In the genomic region with DNA sequence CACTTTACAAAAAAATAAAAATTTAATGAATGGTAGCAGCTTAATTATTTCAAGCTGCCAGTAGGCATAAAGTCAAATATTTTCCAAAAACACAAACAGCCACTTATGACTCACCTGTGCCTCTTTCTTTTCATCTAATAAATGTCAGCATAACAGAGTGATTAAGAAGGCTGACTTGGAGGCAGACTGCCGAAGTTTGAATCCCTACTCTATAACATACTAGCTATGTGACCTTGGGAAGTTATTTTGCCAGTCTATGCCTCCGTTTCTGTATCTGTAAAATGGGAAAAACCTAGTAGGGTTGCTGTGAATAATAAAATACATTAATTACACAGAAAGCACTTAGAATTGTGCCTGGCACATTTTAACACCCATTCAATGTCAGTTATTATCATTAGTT, we compare ENCODE assay signal across 25 cellular contexts. TPM values are rescaled to one million over a fixed set of nuclear protein-coding genes. Genes with fewer than 3 reads are reported as not detected.
DNase-seq lines count a peak whose midpoint lies in the region; ATAC-seq and TF ChIP-seq lines count a peak whose summit lies in the region.
"Had no signal": no experiment of that assay in that cellular context is flagged by ENCODE, and none has a peak within 500 bp of the region (broad histone marks: within the 10 kb centered on the region; RNA-seq: fewer than 3 reads in every experiment).

No MANE protein-coding gene starts in this region.

- H3K79me1 ChIP-seq in mesenchymal stem cell (replicated peaks; ENCODE audit: low read length, poor library complexity, severe bottlenecking) = peaks cover 4% of the 10 kb centered on the region

- H3K4me1 ChIP-seq in endocrine pancreas (ENCODE audit: control insufficient read depth, insufficient read depth, low read length) (peaks cover 28% of the 10 kb centered on the region), mesenchymal stem cell (ENCODE audit: control insufficient read depth, insufficient read depth, low read depth, low read length) (peaks cover 2% of the 10 kb centered on the region), gastrocnemius medialis (peaks cover 4% of the 10 kb centered on the region in 2 donors), smooth muscle cell (ENCODE audit: low read depth) (no peaks in the 10 kb centered on the region)

- no peak overlapping the region for H3K4ac ChIP-seq in mesenchymal stem cell (ENCODE audit: low read depth in 1 of 2, low read length in 2 of 2)

- H3K27ac ChIP-seq in mesenchymal stem cell (ENCODE audit: low read length, poor library complexity, severe bottlenecking) (peak overlapping the region; percentile 86), gastrocnemius medialis (no peak overlapping the region), smooth muscle cell (ENCODE audit: low read depth) (no peak overlapping the region)
- H3K27ac ChIP-seq: brain microvascular endothelial cell, dorsolateral prefrontal cortex, SJSA1 had no signal

- TF ChIP-seq CTCF in gastrocnemius medialis (IDR thresholded peaks at IDR 0.05 in 4 of 5, conservative IDR thresholded peaks at IDR 0.05 in 1 of 5) (no peak), smooth muscle cell (IDR thresholded peaks at IDR 0.05; ENCODE audit: borderline replicate concordance, insufficient read depth, poor library complexity, severe bottlenecking) (no peak)

- H2BK120ac ChIP-seq in mesenchymal stem cell (ENCODE audit: low read depth, low read length) = no peak overlapping the region

- H3K79me2 ChIP-seq in smooth muscle cell (ENCODE audit: low read depth) = peaks cover 3% of the 10 kb centered on the region

- H2BK5ac ChIP-seq in mesenchymal stem cell (ENCODE audit: low read depth, low read length, poor library complexity, severe bottlenecking) = no peak overlapping the region

- H3K36me3 ChIP-seq in endocrine pancreas (ENCODE audit: control insufficient read depth, insufficient read depth, low read length) (no peaks in the 10 kb centered on the region), mesenchymal stem cell (ENCODE audit: control insufficient read depth in 1 of 2, insufficient read depth in 2 of 2, low read depth in 1 of 2, low read length in 2 of 2) (no peaks in the 10 kb centered on the region), gastrocnemius medialis (no peaks in the 10 kb centered on the region), smooth muscle cell (ENCODE audit: low read depth) (no peaks in the 10 kb centered on the region)
- H3K36me3 ChIP-seq: brain microvascular endothelial cell, SJSA1 had no signal

- ATAC-seq in gastrocnemius medialis = no peak
- ATAC-seq in GM19035 (IDR thresholded peaks at IDR 0.05; ENCODE audit: unreplicated experiment) = no peak
- ATAC-seq: left ventricle myocardium superior; stimulated activated memory B cell treated with anti-CD40 and anti-IgM and Interleukin-4, amounts not matched to agents 10 μg/mL and 1 μg/mL and 100 μg/mL, for 72 hours had no signal

- intact Hi-C loops in gastrocnemius medialis (cut with DNase I; ENCODE audit: low total_unique reads) = no loop called here

- in situ Hi-C loops in gastrocnemius medialis (cut with MboI; ENCODE audit: low sequenced_read_pairs in 4 of 4) = no loop called here

- no peak overlapping the region for H3K23ac ChIP-seq in mesenchymal stem cell (ENCODE audit: low read length in 2 of 2)

- no peak overlapping the region for H3K18ac ChIP-seq in mesenchymal stem cell (ENCODE audit: low read depth in 1 of 2, low read length in 2 of 2)

- DNase-seq in ELR (ENCODE audit: low read depth) = peak; percentile 30
- peak; percentile 63 for DNase-seq in M059J (ENCODE audit: low read depth)
- no peak for DNase-seq in mesenchymal stem cell
- no peak for DNase-seq in gastrocnemius medialis
- DNase-seq in stimulated activated CD4-positive, alpha-beta T cell treated with anti-CD3 and anti-CD28 coated beads, Interleukin-15, amount 100 ng/mL, for 24 hours = no peak
- DNase-seq in smooth muscle cell (lab: John Stamatoyannopoulos, UW; ENCODE audit: unreplicated experiment) = no peak
- DNase-seq: activated CD4-positive, alpha-beta T cell treated with anti-CD3 and anti-CD28 coated beads for 4 hours; activated T-cell treated with anti-CD3 and anti-CD28 coated beads for 4 hours; amniotic stem cell; brain microvascular endothelial cell; DMS153; dorsolateral prefrontal cortex; glutamatergic neuron; KBM-7; left ventricle myocardium superior; NCI-H1436 treated with DMSO at 0.1 percent for 48 hours; NCI-H2107; NCI-H446 treated with DMSO at 0.1 percent for 48 hours; NCI-H774; substantia nigra; T-helper 9 cell had no signal

- H3K9me3 ChIP-seq in endocrine pancreas (ENCODE audit: control insufficient read depth, low read length) (peaks cover 4% of the 10 kb centered on the region), mesenchymal stem cell (ENCODE audit: control insufficient read depth, low read length) (peaks cover 3% of the 10 kb centered on the region), gastrocnemius medialis (no peaks in the 10 kb centered on the region), smooth muscle cell (replicated peaks; ENCODE audit: low read depth) (peaks cover 3% of the 10 kb centered on the region)
- H3K9me3 ChIP-seq: SJSA1 had no signal

- H2BK12ac ChIP-seq in mesenchymal stem cell (ENCODE audit: low read length in 2 of 2) = no peak overlapping the region

- H3K4me2 ChIP-seq in mesenchymal stem cell (ENCODE audit: low read length, poor library complexity, severe bottlenecking) (no peak overlapping the region), smooth muscle cell (no peak overlapping the region)

- 60% methylated on average over 1 of the region's 2 CpGs for WGBS in mesenchymal stem cell
- whole genome bisulfite sequencing in smooth muscle cell (ENCODE audit: low lambda C conversion rate) = 75% methylated on average over 2 of the region's 2 CpGs

- no peak overlapping the region for H3K9ac ChIP-seq in endocrine pancreas (ENCODE audit: control insufficient read depth, insufficient read depth, low read length)
- H3K9ac ChIP-seq in mesenchymal stem cell (ENCODE audit: low read length) = peak overlapping the region; percentile 0
- no peak overlapping the region for H3K9ac ChIP-seq in smooth muscle cell (ENCODE audit: low read depth)

- no peak for TF ChIP-seq POLR2A in gastrocnemius medialis (IDR thresholded peaks at IDR 0.05)

- no peaks in the 10 kb centered on the region for H4K20me1 ChIP-seq in smooth muscle cell (ENCODE audit: low read depth)

- H3K4me3 ChIP-seq in endocrine pancreas (ENCODE audit: control insufficient read depth, insufficient read depth, low read length) = peak overlapping the region; percentile 77
- H3K4me3 ChIP-seq in mesenchymal stem cell (ENCODE audit: insufficient read depth in 1 of 2, low read depth in 1 of 2, low read length in 2 of 2) = no peak overlapping the region
- no peak overlapping the region for H3K4me3 ChIP-seq in gastrocnemius medialis
- H3K4me3 ChIP-seq in smooth muscle cell = no peak overlapping the region
- H3K4me3 ChIP-seq: dorsolateral prefrontal cortex, SJSA1 had no signal

- H2AK5ac ChIP-seq in mesenchymal stem cell (ENCODE audit: low read length, severe bottlenecking) = no peak overlapping the region

- H2AFZ ChIP-seq in mesenchymal stem cell (ENCODE audit: low read depth, low read length) (no peak overlapping the region), smooth muscle cell (ENCODE audit: low read depth) (no peak overlapping the region)

- no peak overlapping the region for H3K14ac ChIP-seq in mesenchymal stem cell (ENCODE audit: low read length in 2 of 2)

- no peaks in the 10 kb centered on the region for H3F3A ChIP-seq in smooth muscle cell (ENCODE audit: low read depth)

- no peak overlapping the region for H2BK15ac ChIP-seq in mesenchymal stem cell (ENCODE audit: low read depth, poor library complexity, severe bottlenecking)

- no peak overlapping the region for H4K8ac ChIP-seq in mesenchymal stem cell (ENCODE audit: low read length)

- H3K27me3 ChIP-seq in endocrine pancreas (ENCODE audit: control insufficient read depth, insufficient read depth, low read length) (no peaks in the 10 kb centered on the region), mesenchymal stem cell (ENCODE audit: control insufficient read depth in 1 of 2, insufficient read depth in 1 of 2, low read length in 2 of 2) (no peaks in the 10 kb centered on the region), gastrocnemius medialis (no peaks in the 10 kb centered on the region), smooth muscle cell (ENCODE audit: low read depth) (no peaks in the 10 kb centered on the region)
- H3K27me3 ChIP-seq: brain microvascular endothelial cell, dorsolateral prefrontal cortex, SJSA1 had no signal

- no peak overlapping the region for H4K91ac ChIP-seq in mesenchymal stem cell (ENCODE audit: low read length)

RNA-seq across cellular contexts. Expression of a gene that starts 33.8 kb away (rescaled TPM):
- total RNA-seq in M059J (2014; rRNA removed; shearing (Covaris generic)) = 16.5 and 20.5 TPM in 2 replicates
- polyA plus RNA-seq in mesenchymal stem cell (2013, experiment 1 of 2) = 4.8 TPM
- 4.6 TPM for polyA plus RNA-seq in mesenchymal stem cell (2013, experiment 2 of 2)
- total RNA-seq in gastrocnemius medialis = 1 to 10 TPM; 1.2 to 4.8 (median 2.5) TPM
- total RNA-seq in smooth muscle cell = 7.9 and 11.2 TPM in 2 replicates
- 9.5 and 11.0 TPM in 2 replicates for polyA plus RNA-seq in smooth muscle cell

Comparison
In these comparisons a context has a peak if more than half of its experiments do, and no peak if none do; other contexts are left out.
1. DNase-seq: peak in ELR (single experiment) and M059J (single experiment); none in mesenchymal stem cell (single experiment), gastrocnemius medialis (0 of 2), stimulated activated CD4-positive, alpha-beta T cell treated with anti-CD3 and anti-CD28 coated beads, Interleukin-15, amount 100 ng/mL, for 24 hours (single experiment) and smooth muscle cell (single experiment).